Comparison of ENCODE assay signal across 26 cellular contexts in genomic region chr2:19139386-19139785, GRCh38.
"Had no signal": no experiment of that assay in that cellular context is flagged by ENCODE, and none has a peak within 500 bp of the region (broad histone marks: within the 10 kb centered on the region; RNA-seq: fewer than 3 reads in every experiment).

No MANE protein-coding gene starts in this region.

- FAIRE-seq: endothelial cell of umbilical vein had no signal

- H3K27me3 Mint-ChIP-seq: dendritic cell treated with granulocyte-macrophage colony-stimulating factor and Interleukin-4, amounts not matched to agents 40 ng/mL and 50 ng/mL, for 4 days; effector memory CD8-positive, alpha-beta T cell; naive B cell had no signal

- H3K27ac Mint-ChIP-seq: dendritic cell treated with granulocyte-macrophage colony-stimulating factor and Interleukin-4, amounts not matched to agents 40 ng/mL and 50 ng/mL, for 4 days; effector memory CD8-positive, alpha-beta T cell; immature natural killer cell; mesothelial cell of epicardium; naive B cell; naive thymus-derived CD8-positive, alpha-beta T cell had no signal

- H3K36me3 Mint-ChIP-seq: mesothelial cell of epicardium; naive B cell; naive thymus-derived CD8-positive, alpha-beta T cell had no signal

- H3K36me3 ChIP-seq: colonic mucosa, esophagus squamous epithelium, gastrocnemius medialis, heart right ventricle, left lung, lower lobe of right lung had no signal

- H3K4me1 Mint-ChIP-seq: immature natural killer cell; naive B cell; naive thymus-derived CD8-positive, alpha-beta T cell had no signal

- H3K9me3 Mint-ChIP-seq: dendritic cell treated with granulocyte-macrophage colony-stimulating factor and Interleukin-4, amounts not matched to agents 40 ng/mL and 50 ng/mL, for 4 days; effector memory CD8-positive, alpha-beta T cell had no signal

- H3K27me3 ChIP-seq: colonic mucosa, esophagus squamous epithelium, gastrocnemius medialis, heart right ventricle, left lung had no signal

- H3K4me3 ChIP-seq: colonic mucosa, esophagus squamous epithelium, gastrocnemius medialis, heart right ventricle, left lung, lower lobe of right lung, mucosa of descending colon had no signal

- H3K9me3 ChIP-seq: colonic mucosa, gastrocnemius medialis, mucosa of descending colon had no signal

- H3K27ac ChIP-seq: colonic mucosa, esophagus squamous epithelium, gastrocnemius medialis, heart right ventricle, lower lobe of right lung had no signal

- ATAC-seq: effector memory CD8-positive, alpha-beta T cell; esophagus mucosa; gastrocnemius medialis; heart right ventricle; left cardiac atrium; left lung; left ventricle myocardium superior; lower lobe of right lung; mucosa of descending colon; naive thymus-derived CD8-positive, alpha-beta T cell had no signal

- H3K4me1 ChIP-seq: colonic mucosa, esophagus squamous epithelium, gastrocnemius medialis, heart right ventricle had no signal

- H3K4me3 Mint-ChIP-seq: dendritic cell treated with granulocyte-macrophage colony-stimulating factor and Interleukin-4, amounts not matched to agents 40 ng/mL and 50 ng/mL, for 4 days; effector memory CD8-positive, alpha-beta T cell; immature natural killer cell; mesothelial cell of epicardium; naive B cell; naive thymus-derived CD8-positive, alpha-beta T cell had no signal

- DNase-seq: colonic mucosa; cortex of kidney; effector CD8-positive, alpha-beta T cell; effector memory CD8-positive, alpha-beta T cell; esophagus squamous epithelium; foreskin fibroblast; foreskin melanocyte; gastrocnemius medialis; glutamatergic neuron; head of caudate nucleus; heart right ventricle; hypothalamus; immature natural killer cell; islet precursor cell; left cardiac atrium; left lung; left ventricle myocardium superior; lower lobe of right lung; mesenchymal stem cell; mucosa of descending colon; naive B cell; naive thymus-derived CD8-positive, alpha-beta T cell had no signal
